In genomic region chr10:7192041-7192440, GRCh38 we compare ENCODE assay signal across 24 cellular contexts.
DNase-seq lines count a peak whose midpoint lies in the region; ATAC-seq lines count a peak whose summit lies in the region.
"Had no signal": no experiment of that assay in that cellular context is flagged by ENCODE, and none has a peak within 500 bp of the region (broad histone marks: within the 10 kb centered on the region; RNA-seq: fewer than 3 reads in every experiment).

No MANE protein-coding gene starts in this region.

- H3K4ac ChIP-seq in mesenchymal stem cell (ENCODE audit: low read depth in 1 of 2, low read length in 2 of 2), result no peak overlapping the region

- no peak overlapping the region for H2BK15ac ChIP-seq in mesenchymal stem cell (ENCODE audit: low read depth, poor library complexity, severe bottlenecking)

- WGBS in mesenchymal stem cell, result 93% methylated on average over 5 of the region's 8 CpGs

- peak overlapping the region; percentile 95 for H3K27ac Mint-ChIP-seq in activated CD4-positive, alpha-beta T cell treated with anti-CD3 and anti-CD28 coated beads, Interleukin-2, amount 10 ng/mL, durations not matched to agents 24 days and 14 days
- H3K27ac Mint-ChIP-seq in CD4-positive, alpha-beta memory T cell, result peak overlapping the region; percentile 81 to 96 (median 92)
- H3K27ac Mint-ChIP-seq in activated naive CD4-positive, alpha-beta T cell treated with anti-CD3 and anti-CD28 coated beads, Interleukin-2, amount 50 U/mL, for 72 hours, result peak overlapping the region; percentile 81 to 88
- H3K27ac Mint-ChIP-seq: brain had no signal

- H2BK120ac ChIP-seq in mesenchymal stem cell (ENCODE audit: low read depth, low read length), result no peak overlapping the region

- no peak overlapping the region for H4K8ac ChIP-seq in mesenchymal stem cell (ENCODE audit: low read length)

- H3K27ac ChIP-seq in CD4-positive, alpha-beta memory T cell (ENCODE audit: low read depth, low read length), result peak overlapping the region; percentile 43
- H3K27ac ChIP-seq in mesenchymal stem cell (ENCODE audit: low read length, poor library complexity, severe bottlenecking), result no peak overlapping the region
- H3K27ac ChIP-seq: A549, parathyroid adenoma, Peyer's patch, right lobe of liver, SJSA1, suprapubic skin, WERI-Rb-1 had no signal

- H3K36me3 ChIP-seq in CD4-positive, alpha-beta memory T cell (ENCODE audit: insufficient read depth, low read length), result no peaks in the 10 kb centered on the region
- H3K36me3 ChIP-seq in mesenchymal stem cell (ENCODE audit: control insufficient read depth in 1 of 2, insufficient read depth in 2 of 2, low read depth in 1 of 2, low read length in 2 of 2), result peaks cover 0 to 13% of the 10 kb centered on the region in 2 experiments
- H3K36me3 ChIP-seq: right lobe of liver, SJSA1, WERI-Rb-1 had no signal

- no peak for ATAC-seq in activated naive CD4-positive, alpha-beta T cell treated with anti-CD3 and anti-CD28 coated beads, Interleukin-2, amount 50 U/mL, for 72 hours
- ATAC-seq: A549, right lobe of liver had no signal

- H3K79me1 ChIP-seq in mesenchymal stem cell (replicated peaks; ENCODE audit: low read length, poor library complexity, severe bottlenecking), result no peaks in the 10 kb centered on the region

- H3K27me3 ChIP-seq in CD4-positive, alpha-beta memory T cell (ENCODE audit: insufficient read depth, low read length), result no peaks in the 10 kb centered on the region
- H3K27me3 ChIP-seq in mesenchymal stem cell (ENCODE audit: control insufficient read depth in 1 of 2, insufficient read depth in 1 of 2, low read length in 2 of 2), result no peaks in the 10 kb centered on the region
- H3K27me3 ChIP-seq: BE2C, Peyer's patch, right lobe of liver, SJSA1, suprapubic skin had no signal

- no peak overlapping the region for H2AFZ ChIP-seq in mesenchymal stem cell (ENCODE audit: low read depth, low read length)
- H2AFZ ChIP-seq: parathyroid adenoma had no signal

- no peak for DNase-seq in activated CD4-positive, alpha-beta T cell treated with anti-CD3 and anti-CD28 coated beads, Interleukin-2, amount 10 ng/mL, durations not matched to agents 24 days and 14 days
- no peak for DNase-seq in activated CD4-positive, alpha-beta T cell treated with anti-CD3 and anti-CD28 coated beads for 1 hour
- DNase-seq in CD4-positive, alpha-beta memory T cell, result no peak
- DNase-seq in activated naive CD4-positive, alpha-beta T cell treated with anti-CD3 and anti-CD28 coated beads, Interleukin-2, amount 50 U/mL, for 72 hours (ENCODE audit: low spot score in 2 of 2), result no peak
- DNase-seq in mesenchymal stem cell, result no peak
- no peak for DNase-seq in stimulated activated CD4-positive, alpha-beta T cell treated with anti-CD3 and anti-CD28 coated beads, Interleukin-4, amount 100 ng/mL, for 1 hour
- DNase-seq in activated effector memory CD4-positive, alpha-beta T cell treated with anti-CD3 and anti-CD28 coated beads, Interleukin-2, amount 50 U/mL, for 16 hours, result no peak
- no peak for DNase-seq in NCI-H1048 (lab: John Stamatoyannopoulos, UW)
- DNase-seq: BE2C; Calu3; glutamatergic neuron; HCEC 1CT; kidney glomerular epithelial cell; NCI-H1436; NCI-H526; Peyer's patch; stimulated activated CD4-positive, alpha-beta T cell treated with anti-CD3 and anti-CD28 coated beads, Interleukin-15, amount 100 ng/mL, for 24 hours; WERI-Rb-1 had no signal

- no peak overlapping the region for H3K23ac ChIP-seq in mesenchymal stem cell (ENCODE audit: low read length in 2 of 2)

- no peak overlapping the region for H3K14ac ChIP-seq in mesenchymal stem cell (ENCODE audit: low read length in 2 of 2)

- H3K18ac ChIP-seq in mesenchymal stem cell (ENCODE audit: low read depth in 1 of 2, low read length in 2 of 2), result no peak overlapping the region

- CTCF ChIA-PET in CD4-positive, alpha-beta memory T cell (lab: Charles Lee; ENCODE audit: partially characterized antibody), result interaction anchor here (1.0 kb wide), 1 partner anchor 274 kb away, joined by 4 read pairs; no protein-coding TSS in a partner anchor

- no peak overlapping the region for H3K4me2 ChIP-seq in mesenchymal stem cell (ENCODE audit: low read length, poor library complexity, severe bottlenecking)
- H3K4me2 ChIP-seq: A549 had no signal

- POLR2A ChIA-PET in CD4-positive, alpha-beta memory T cell (lab: Charles Lee; ENCODE audit: partially characterized antibody), result interaction anchor here (1.3 kb wide), 1 partner anchor 7 kb away, joined by 3 read pairs; no protein-coding TSS in a partner anchor

- intact Hi-C loops in activated CD4-positive, alpha-beta T cell treated with anti-CD3 and anti-CD28 coated beads, Interleukin-2, amount 10 ng/mL, durations not matched to agents 24 days and 14 days (cut with micrococcal nuclease), result loop anchor here (5.0 kb wide), 1 partner anchor 265 kb away; no protein-coding TSS in a partner anchor
- intact Hi-C loops in CD4-positive, alpha-beta memory T cell (cut with micrococcal nuclease), result loop anchor here (2.0 to 5.0 kb wide), 2 partner anchors 71 to 215 kb away; no protein-coding TSS in a partner anchor

- peaks cover 56% of the 10 kb centered on the region for H3K4me1 ChIP-seq in CD4-positive, alpha-beta memory T cell (ENCODE audit: insufficient read depth, low read length)
- H3K4me1 ChIP-seq in mesenchymal stem cell (ENCODE audit: control insufficient read depth, insufficient read depth, low read depth, low read length), result no peaks in the 10 kb centered on the region
- H3K4me1 ChIP-seq: A549, BE2C, parathyroid adenoma, right lobe of liver, SJSA1 had no signal

- H3K9ac ChIP-seq in mesenchymal stem cell (ENCODE audit: low read length), result peak overlapping the region; percentile 42
- H3K9ac ChIP-seq: parathyroid adenoma had no signal

- H3K9me3 ChIP-seq in CD4-positive, alpha-beta memory T cell (ENCODE audit: control insufficient read depth in 1 of 2, low read length in 2 of 2), result no peaks in the 10 kb centered on the region
- H3K9me3 ChIP-seq in mesenchymal stem cell (ENCODE audit: control insufficient read depth, low read length), result peaks cover 12% of the 10 kb centered on the region
- H3K9me3 ChIP-seq: A549, BE2C, right lobe of liver, SJSA1 had no signal

- no peak overlapping the region for H2BK5ac ChIP-seq in mesenchymal stem cell (ENCODE audit: low read depth, low read length, poor library complexity, severe bottlenecking)

- peaks cover 24% of the 10 kb centered on the region for H3K9me3 Mint-ChIP-seq in activated CD4-positive, alpha-beta T cell treated with anti-CD3 and anti-CD28 coated beads, Interleukin-2, amount 10 ng/mL, durations not matched to agents 24 days and 14 days
- H3K9me3 Mint-ChIP-seq in CD4-positive, alpha-beta memory T cell, result peaks cover 0 to 4% (median 0%) of the 10 kb centered on the region in 8 donors
- H3K9me3 Mint-ChIP-seq in activated naive CD4-positive, alpha-beta T cell treated with anti-CD3 and anti-CD28 coated beads, Interleukin-2, amount 50 U/mL, for 72 hours, result peaks cover 12 to 31% of the 10 kb centered on the region in 2 donors

- no peak overlapping the region for H4K91ac ChIP-seq in mesenchymal stem cell (ENCODE audit: low read length)

- no peak overlapping the region for H3K4me3 ChIP-seq in CD4-positive, alpha-beta memory T cell (ENCODE audit: low read length in 2 of 2)
- peak overlapping the region in 1 of 2 experiments; percentile 30 for H3K4me3 ChIP-seq in mesenchymal stem cell (ENCODE audit: insufficient read depth in 1 of 2, low read depth in 1 of 2, low read length in 2 of 2)
- H3K4me3 ChIP-seq: A549, Peyer's patch, right lobe of liver, SJSA1, suprapubic skin had no signal

- H2BK12ac ChIP-seq in mesenchymal stem cell (ENCODE audit: low read length in 2 of 2), result no peak overlapping the region

- H3K4me1 Mint-ChIP-seq in activated CD4-positive, alpha-beta T cell treated with anti-CD3 and anti-CD28 coated beads, Interleukin-2, amount 10 ng/mL, durations not matched to agents 24 days and 14 days, result peaks cover 64% of the 10 kb centered on the region
- H3K4me1 Mint-ChIP-seq in CD4-positive, alpha-beta memory T cell, result peaks cover 45 to 68% (median 58%) of the 10 kb centered on the region in 4 donors

- H3K4me3 Mint-ChIP-seq in activated CD4-positive, alpha-beta T cell treated with anti-CD3 and anti-CD28 coated beads, Interleukin-2, amount 10 ng/mL, durations not matched to agents 24 days and 14 days, result peak overlapping the region; percentile 80
- H3K4me3 Mint-ChIP-seq in CD4-positive, alpha-beta memory T cell, result peak overlapping the region in 7 of 8 donors; percentile 78 to 93 (median 84)
- H3K4me3 Mint-ChIP-seq: brain had no signal

- H3K27me3 Mint-ChIP-seq in activated CD4-positive, alpha-beta T cell treated with anti-CD3 and anti-CD28 coated beads, Interleukin-2, amount 10 ng/mL, durations not matched to agents 24 days and 14 days, result no peaks in the 10 kb centered on the region
- H3K27me3 Mint-ChIP-seq in CD4-positive, alpha-beta memory T cell, result no peaks in the 10 kb centered on the region
- H3K27me3 Mint-ChIP-seq: brain had no signal

- H2AK5ac ChIP-seq in mesenchymal stem cell (ENCODE audit: low read length, severe bottlenecking), result no peak overlapping the region

- H3K36me3 Mint-ChIP-seq in activated CD4-positive, alpha-beta T cell treated with anti-CD3 and anti-CD28 coated beads, Interleukin-2, amount 10 ng/mL, durations not matched to agents 24 days and 14 days (ENCODE audit: low read depth), result peaks cover 78% of the 10 kb centered on the region
- peaks cover 38 to 43% of the 10 kb centered on the region in 2 donors for H3K36me3 Mint-ChIP-seq in CD4-positive, alpha-beta memory T cell
- peaks cover 49 to 83% of the 10 kb centered on the region in 2 donors for H3K36me3 Mint-ChIP-seq in activated naive CD4-positive, alpha-beta T cell treated with anti-CD3 and anti-CD28 coated beads, Interleukin-2, amount 50 U/mL, for 72 hours
